In genomic region chr20:20498081-20498861, GRCh38 we compare ENCODE assay signal across 10 cellular contexts.
DNase-seq lines count a peak whose midpoint lies in the region; ATAC-seq and TF ChIP-seq lines count a peak whose summit lies in the region.
"Had no signal": no experiment of that assay in that cellular context is flagged by ENCODE, and none has a peak within 500 bp of the region (broad histone marks: within the 10 kb centered on the region; RNA-seq: fewer than 3 reads in every experiment).

No MANE protein-coding gene starts in this region.

- TF ChIP-seq POLR2A in Peyer's patch (IDR thresholded peaks at IDR 0.05): no peak

- no peak for ATAC-seq in GM18873 (IDR thresholded peaks at IDR 0.05; ENCODE audit: low FRiP score, unreplicated experiment)
- no peak for ATAC-seq in right cardiac atrium
- no peak for ATAC-seq in HG03342 (IDR thresholded peaks at IDR 0.05; ENCODE audit: unreplicated experiment)
- ATAC-seq: body of pancreas had no signal

- H3K9me3 ChIP-seq in A673 (ENCODE audit: low read depth, low read length, poor library complexity, severe bottlenecking) (no peaks in the 10 kb centered on the region), right cardiac atrium (ENCODE audit: control insufficient read depth, low read length) (no peaks in the 10 kb centered on the region), Peyer's patch (no peaks in the 10 kb centered on the region)
- H3K9me3 ChIP-seq: body of pancreas had no signal

- peaks cover 19% of the 10 kb centered on the region for H3K36me3 ChIP-seq in A673 (ENCODE audit: insufficient read depth, low read length, poor library complexity, severe bottlenecking)
- peaks cover 0 to 63% (median 0%) of the 10 kb centered on the region in 3 donors for H3K36me3 ChIP-seq in Peyer's patch

- H3K27ac ChIP-seq in A673 (ENCODE audit: low read depth, low read length, poor library complexity, severe bottlenecking): no peak overlapping the region
- H3K27ac ChIP-seq in VCaP: peak overlapping the region; percentile 77
- H3K27ac ChIP-seq in right cardiac atrium (ENCODE audit: low read length): no peak overlapping the region
- H3K27ac ChIP-seq in Peyer's patch: no peak overlapping the region
- H3K27ac ChIP-seq: body of pancreas had no signal

- peak; percentile 70 for DNase-seq in A673 (ENCODE audit: low spot score)
- DNase-seq in LNCaP clone FGC (ENCODE audit: low read depth): peak; percentile 50
- peak in 28 of 51 donors; percentile 7 to 83 (median 50) for DNase-seq in hypothalamus (lab: John Stamatoyannopoulos, UW)
- no peak for DNase-seq in right cardiac atrium
- DNase-seq in Peyer's patch: no peak
- DNase-seq: body of pancreas; CD4-positive, alpha-beta T cell had no signal

- POLR2A ChIA-PET in A673 (lab: Charles Lee; ENCODE audit: low non-redundant PET): no interaction called here

- TF ChIP-seq CTCF in A673 (conservative IDR thresholded peaks at IDR 0.05; ENCODE audit: low read depth, low read length) (no peak), LNCaP clone FGC (IDR thresholded peaks at IDR 0.05; ENCODE audit: control insufficient read depth, extremely low read depth, insufficient read depth) (no peak), VCaP (conservative IDR thresholded peaks at IDR 0.05) (no peak; the same call in 1 of the 2 replicates), Peyer's patch (IDR thresholded peaks at IDR 0.05) (no peak)

- H3K27me3 ChIP-seq in A673 (replicated peaks; ENCODE audit: insufficient read depth, low read depth, low read length, poor library complexity): no peaks in the 10 kb centered on the region
- H3K27me3 ChIP-seq in right cardiac atrium (ENCODE audit: control insufficient read depth, insufficient read depth): no peaks in the 10 kb centered on the region
- no peaks in the 10 kb centered on the region for H3K27me3 ChIP-seq in Peyer's patch
- H3K27me3 ChIP-seq: body of pancreas had no signal

- H3K4me3 ChIP-seq in A673 (ENCODE audit: low read depth, low read length, poor library complexity, severe bottlenecking) (no peak overlapping the region), LNCaP clone FGC (ENCODE audit: low read depth, low read length) (no peak overlapping the region), right cardiac atrium (ENCODE audit: low read length) (no peak overlapping the region), Peyer's patch (no peak overlapping the region)
- H3K4me3 ChIP-seq: body of pancreas had no signal

- BruUV-seq in A673 (replicated peaks; lab: Mats Ljungman, UMichigan): no TSS peak

- H3K4me1 ChIP-seq in A673 (ENCODE audit: insufficient read depth, low read length, poor library complexity, severe bottlenecking): peaks cover 7% of the 10 kb centered on the region
- H3K4me1 ChIP-seq in right cardiac atrium (ENCODE audit: control insufficient read depth, insufficient read depth, low read length): no peaks in the 10 kb centered on the region
- H3K4me1 ChIP-seq in Peyer's patch: no peaks in the 10 kb centered on the region
- H3K4me1 ChIP-seq: body of pancreas had no signal

- intact Hi-C loops in A673 (cut with micrococcal nuclease; ENCODE audit: unreplicated experiment): no loop called here
- intact Hi-C loops in right cardiac atrium (cut with DNase I): no loop called here

- CTCF ChIA-PET in A673 (lab: Charles Lee): no interaction called here

- WGBS in right cardiac atrium: 56% methylated on average over 11 of the region's 11 CpGs

Comparison
In these comparisons a context has a peak if more than half of its experiments do, and no peak if none do; other contexts are left out.
1. DNase-seq: peak in A673 (single experiment), LNCaP clone FGC (single experiment) and hypothalamus (28 of 51); none in right cardiac atrium (0 of 3) and Peyer's patch (0 of 3).